In the genomic region with DNA sequence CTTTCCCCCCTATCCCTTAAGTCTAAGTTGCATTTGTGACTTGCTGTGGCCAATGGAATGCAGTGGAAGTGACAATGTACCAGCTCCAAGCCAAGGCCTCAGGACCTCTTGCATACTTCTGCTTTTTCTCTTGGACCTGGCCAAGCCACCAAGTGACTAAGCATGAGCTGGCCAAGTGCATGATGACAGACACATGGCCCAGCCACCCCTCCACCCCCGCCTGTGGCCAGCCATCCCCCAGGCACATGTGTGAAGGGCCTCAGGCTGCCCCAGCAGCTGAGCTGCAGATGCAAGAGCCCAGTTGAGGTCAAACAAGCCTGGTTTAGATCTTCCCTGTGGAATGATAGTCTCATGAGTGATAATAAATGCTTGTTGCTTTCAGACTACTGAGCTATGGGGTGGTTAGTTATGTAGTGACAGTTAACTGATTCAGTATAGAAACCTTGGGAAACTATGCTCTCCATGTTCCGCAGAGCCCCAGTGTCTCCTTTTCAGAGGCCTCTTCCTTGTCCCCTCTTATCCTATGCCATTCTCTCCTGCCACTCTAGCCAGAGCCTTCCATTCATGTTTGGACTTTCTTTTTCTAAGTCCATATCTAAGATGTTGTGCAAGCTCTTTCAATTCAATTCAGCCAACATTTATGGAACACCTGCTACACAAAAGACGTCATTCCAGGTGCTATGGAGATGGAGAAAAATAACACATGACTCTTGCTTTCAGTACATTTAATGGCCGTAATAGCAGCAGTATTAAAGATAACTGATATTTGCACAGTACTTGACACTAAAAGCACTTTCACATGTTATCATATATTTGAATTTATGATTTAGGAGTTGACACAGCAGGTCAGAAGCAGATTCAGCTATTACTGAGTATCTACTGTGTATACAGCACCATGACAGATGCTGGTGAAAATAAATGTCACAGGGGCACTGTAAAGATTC, we compare ENCODE assay signal across 1 cellular context.
TF ChIP-seq lines count a peak whose summit lies in the region.

No MANE protein-coding gene starts in this region.

TF ChIP-seq in K562, 482 proteins besides CTCF, POLR2A, EP300 and RAD21 (continued from another document):
- TF ChIP-seq, protein P1, sequence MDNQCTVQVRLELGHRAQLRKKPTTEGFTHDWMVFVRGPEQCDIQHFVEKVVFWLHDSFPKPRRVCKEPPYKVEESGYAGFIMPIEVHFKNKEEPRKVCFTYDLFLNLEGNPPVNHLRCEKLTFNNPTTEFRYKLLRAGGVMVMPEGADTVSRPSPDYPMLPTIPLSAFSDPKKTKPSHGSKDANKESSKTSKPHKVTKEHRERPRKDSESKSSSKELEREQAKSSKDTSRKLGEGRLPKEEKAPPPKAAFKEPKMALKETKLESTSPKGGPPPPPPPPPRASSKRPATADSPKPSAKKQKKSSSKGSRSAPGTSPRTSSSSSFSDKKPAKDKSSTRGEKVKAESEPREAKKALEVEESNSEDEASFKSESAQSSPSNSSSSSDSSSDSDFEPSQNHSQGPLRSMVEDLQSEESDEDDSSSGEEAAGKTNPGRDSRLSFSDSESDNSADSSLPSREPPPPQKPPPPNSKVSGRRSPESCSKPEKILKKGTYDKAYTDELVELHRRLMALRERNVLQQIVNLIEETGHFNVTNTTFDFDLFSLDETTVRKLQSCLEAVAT (IDR thresholded peaks at IDR 0.05) = no peak
